8 cellular contexts compared by ENCODE assay signal in the genomic region with DNA sequence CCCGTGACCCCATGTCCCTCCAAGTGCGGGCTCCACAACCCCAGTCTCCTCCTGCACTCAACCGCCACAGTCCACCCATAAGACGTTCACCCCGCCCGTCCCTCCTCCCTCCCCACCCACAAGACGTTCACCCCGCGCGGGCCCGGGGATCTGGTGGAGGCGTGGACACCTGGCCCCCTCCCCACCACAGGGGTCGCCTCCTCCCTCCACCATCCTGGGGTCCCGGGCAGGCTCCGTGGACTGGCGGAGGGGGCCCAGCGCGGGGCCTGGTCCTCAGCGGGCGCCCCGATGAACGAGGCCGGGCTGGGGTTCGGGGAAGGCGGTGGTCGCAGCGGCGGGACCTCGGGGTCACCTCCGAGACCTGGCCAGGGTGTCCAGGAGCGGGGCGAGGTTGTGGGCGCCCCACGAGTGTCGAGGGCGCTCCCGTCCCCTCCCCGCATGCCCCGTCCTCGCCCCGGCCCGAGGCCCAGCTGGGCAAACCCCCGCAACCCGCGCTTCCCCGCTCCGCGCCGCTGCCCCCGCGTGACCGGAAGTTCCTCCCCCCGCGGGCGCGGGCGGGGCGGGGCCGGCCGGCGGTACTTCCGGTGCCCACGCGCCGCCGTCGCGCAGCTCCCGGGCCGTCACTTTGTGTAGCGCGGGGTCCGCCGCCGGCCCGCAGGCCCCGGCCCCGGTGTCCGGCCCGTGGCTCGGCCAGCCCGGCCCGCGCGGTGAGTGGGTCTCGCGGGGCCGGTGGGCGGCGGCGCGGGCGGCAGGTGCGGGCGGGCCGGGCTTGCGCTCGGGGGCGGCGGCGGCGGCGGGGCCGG. TPM values are rescaled to one million over a fixed set of nuclear protein-coding genes. Genes with fewer than 3 reads are reported as not detected.
A peak's percentile ranks its signal among the peaks of the same experiment; 100 is the strongest.
DNase-seq lines count a peak whose midpoint lies in the region; ATAC-seq and TF ChIP-seq lines count a peak whose summit lies in the region.

A gene (plus strand): TSS at position 578 of the 803 bp plus-strand sequence. CDS start 5,092 bp downstream, outside the sequence.

- H4K20me1 ChIP-seq in hepatocyte (ENCODE audit: insufficient read depth, poor library complexity, severe bottlenecking), result peaks cover 6% of the 10 kb centered on the region

- peak; percentile 53 to 65 (median 63) for DNase-seq in CD4-positive, CD25-positive, alpha-beta regulatory T cell
- DNase-seq in anterior cingulate cortex (lab: John Stamatoyannopoulos, UW) (peak in 51 of 58 donors; percentile 8 to 74 (median 43)), hepatocyte (ENCODE audit: low spot score) (peak; percentile 81), retina (peak; percentile 35), NCI-H510A (lab: John Stamatoyannopoulos, UW) (no peak)

- ATAC-seq in CD4-positive, CD25-positive, alpha-beta regulatory T cell (ENCODE audit: low read depth in 2 of 2), result peak; percentile 60 to 61
- ATAC-seq in GM19324 (IDR thresholded peaks at IDR 0.05; ENCODE audit: low FRiP score, unreplicated experiment), result peak; percentile 81
- ATAC-seq in HG03457 (IDR thresholded peaks at IDR 0.05; ENCODE audit: unreplicated experiment), result peak; percentile 56

- peak within 1 kb of the TSS; percentile 66 for H3K27ac ChIP-seq in CD4-positive, CD25-positive, alpha-beta regulatory T cell (ENCODE audit: insufficient read depth, low read length, poor library complexity, severe bottlenecking)
- H3K27ac ChIP-seq in hepatocyte, result peak within 1 kb of the TSS; percentile 78

- peaks cover 15% of the 10 kb centered on the region for H3K36me3 ChIP-seq in CD4-positive, CD25-positive, alpha-beta regulatory T cell (ENCODE audit: control insufficient read depth, insufficient read depth, low read length)
- H3K36me3 ChIP-seq in hepatocyte (replicated peaks; ENCODE audit: insufficient read depth, low read depth), result no peaks in the 10 kb centered on the region

- no peaks in the 10 kb centered on the region for H3K27me3 Mint-ChIP-seq in CD4-positive, CD25-positive, alpha-beta regulatory T cell
- H3K27me3 Mint-ChIP-seq in T-helper 1 cell treated with Interleukin-12 subunit alpha and Interleukin-12 subunit beta and Interleukin-4 antibody, amounts not matched to agents 30 μg/mL and 1 μg/mL, for 36 hours (ENCODE audit: low read depth), result no peaks in the 10 kb centered on the region

- no peaks in the 10 kb centered on the region for H3K9me3 ChIP-seq in CD4-positive, CD25-positive, alpha-beta regulatory T cell (ENCODE audit: control insufficient read depth in 2 of 2, low read length in 2 of 2)
- H3K9me3 ChIP-seq in hepatocyte (ENCODE audit: low read depth), result no peaks in the 10 kb centered on the region

- peaks cover 0 to 37% (median 20%) of the 10 kb centered on the region in 4 donors for H3K4me1 Mint-ChIP-seq in CD4-positive, CD25-positive, alpha-beta regulatory T cell
- H3K4me1 Mint-ChIP-seq in T-helper 1 cell treated with Interleukin-12 subunit alpha and Interleukin-12 subunit beta and Interleukin-4 antibody, amounts not matched to agents 30 μg/mL and 1 μg/mL, for 36 hours (ENCODE audit: low read depth), result peaks cover 18% of the 10 kb centered on the region

- peak within 1 kb of the TSS; percentile 53 for H3K4me3 ChIP-seq in CD4-positive, CD25-positive, alpha-beta regulatory T cell (ENCODE audit: low read depth, low read length)
- peak within 1 kb of the TSS; percentile 96 for H3K4me3 ChIP-seq in hepatocyte

- no peaks in the 10 kb centered on the region for H3K27me3 ChIP-seq in CD4-positive, CD25-positive, alpha-beta regulatory T cell (ENCODE audit: control insufficient read depth, insufficient read depth, low read length)
- H3K27me3 ChIP-seq in hepatocyte, result no peaks in the 10 kb centered on the region

- 25% methylated on average over 4 of the region's 104 CpGs for WGBS in hepatocyte (ENCODE audit: low lambda C conversion rate, missing lambda C conversion rate)

- peaks cover 40% of the 10 kb centered on the region for H3K79me2 ChIP-seq in hepatocyte

- peaks cover 14% of the 10 kb centered on the region for H3K36me3 Mint-ChIP-seq in CD4-positive, CD25-positive, alpha-beta regulatory T cell
- peaks cover 20% of the 10 kb centered on the region for H3K36me3 Mint-ChIP-seq in T-helper 1 cell treated with Interleukin-12 subunit alpha and Interleukin-12 subunit beta and Interleukin-4 antibody, amounts not matched to agents 30 μg/mL and 1 μg/mL, for 36 hours (ENCODE audit: low read depth)

- no peaks in the 10 kb centered on the region for H3K9me3 Mint-ChIP-seq in CD4-positive, CD25-positive, alpha-beta regulatory T cell
- H3K9me3 Mint-ChIP-seq in T-helper 1 cell treated with Interleukin-12 subunit alpha and Interleukin-12 subunit beta and Interleukin-4 antibody, amounts not matched to agents 30 μg/mL and 1 μg/mL, for 36 hours, result peaks cover 4% of the 10 kb centered on the region

- H3K4me1 ChIP-seq in CD4-positive, CD25-positive, alpha-beta regulatory T cell (ENCODE audit: control insufficient read depth, insufficient read depth, low read length, poor library complexity, severe bottlenecking), result peaks cover 23% of the 10 kb centered on the region
- peaks cover 7% of the 10 kb centered on the region for H3K4me1 ChIP-seq in hepatocyte (ENCODE audit: insufficient read depth)

- peak within 1 kb of the TSS; percentile 79 to 94 (median 85) for H3K27ac Mint-ChIP-seq in CD4-positive, CD25-positive, alpha-beta regulatory T cell
- peak within 1 kb of the TSS; percentile 63 for H3K27ac Mint-ChIP-seq in T-helper 1 cell treated with Interleukin-12 subunit alpha and Interleukin-12 subunit beta and Interleukin-4 antibody, amounts not matched to agents 30 μg/mL and 1 μg/mL, for 36 hours

- peak within 1 kb of the TSS; percentile 98 for H3K4me2 ChIP-seq in hepatocyte

- no peaks in the 10 kb centered on the region for H3K9me2 ChIP-seq in hepatocyte (replicated peaks; ENCODE audit: insufficient read depth)

- H2AFZ ChIP-seq in hepatocyte, result peak within 1 kb of the TSS; percentile 98

- TF ChIP-seq CTCF in hepatocyte (IDR thresholded peaks at IDR 0.05; ENCODE audit: poor library complexity), result no peak

- peak within 1 kb of the TSS; percentile 85 to 93 (median 88) for H3K4me3 Mint-ChIP-seq in CD4-positive, CD25-positive, alpha-beta regulatory T cell
- H3K4me3 Mint-ChIP-seq in T-helper 1 cell treated with Interleukin-12 subunit alpha and Interleukin-12 subunit beta and Interleukin-4 antibody, amounts not matched to agents 30 μg/mL and 1 μg/mL, for 36 hours, result peak within 1 kb of the TSS; percentile 81

RNA-seq across cellular contexts. Expression of the gene that starts here (rescaled TPM):
- total RNA-seq in CD4-positive, CD25-positive, alpha-beta regulatory T cell, result 51.6 TPM
- 1 to 10 TPM in 2 of 4 donors, under 1 TPM in 2; 0.81 to 1.5 (median 0.98) TPM for polyA plus RNA-seq in CD4-positive, CD25-positive, alpha-beta regulatory T cell
- total RNA-seq in hepatocyte, result 13.3 and 16.9 TPM in 2 replicates
- 26.7 and 31.8 TPM in 2 replicates for polyA plus RNA-seq in hepatocyte

Comparison
In these comparisons a context has a peak if more than half of its experiments do, and no peak if none do; other contexts are left out.
1. RNA of the gene that starts here (polyA plus RNA-seq): 26.7 to 31.8 TPM in hepatocyte; 0.81 to 1.5 TPM in CD4-positive, CD25-positive, alpha-beta regulatory T cell; every median in the first group is over 10 times any median in the second.
2. Peak in every context shown above with its lines, with median percentiles within 50 percentile points of each other: ATAC-seq.